Comparison of ENCODE assay signal across 1 cellular context in genomic region chr18:79789091-79789891, GRCh38.
TF ChIP-seq lines count a peak whose summit lies in the region.

No MANE protein-coding gene starts in this region.

TF ChIP-seq in GM12878, 131 proteins besides CTCF, POLR2A, EP300 and RAD21 (continued from another document):
- TF ChIP-seq ASH2L (IDR thresholded peaks at IDR 0.05; ENCODE audit: borderline replicate concordance, low read depth) = no peak
- TF ChIP-seq TBL1XR1 (IDR thresholded peaks at IDR 0.05; ENCODE audit: low read depth, low read length) = no peak
- TF ChIP-seq MYC (IDR thresholded peaks at IDR 0.05; ENCODE audit: insufficient read depth, insufficient read length, insufficient replicate concordance, low read length, severe bottlenecking) = no peak
- 0 out of 2 replicates have a peak, but pooled peaks have one; percentile 48 for TF ChIP-seq TCF3 (IDR thresholded peaks at IDR 0.05; ENCODE audit: borderline replicate concordance, insufficient read depth, low read depth, low read length)
- no peak for TF ChIP-seq PAX5 (IDR thresholded peaks at IDR 0.05; ENCODE audit: borderline replicate concordance, low read depth, low read length)
- no peak for TF ChIP-seq KAT2A (conservative IDR thresholded peaks at IDR 0.05; ENCODE audit: control insufficient read depth, low read depth, low read length)
